ENCODE assay signal across 1 cellular context in the genomic region with DNA sequence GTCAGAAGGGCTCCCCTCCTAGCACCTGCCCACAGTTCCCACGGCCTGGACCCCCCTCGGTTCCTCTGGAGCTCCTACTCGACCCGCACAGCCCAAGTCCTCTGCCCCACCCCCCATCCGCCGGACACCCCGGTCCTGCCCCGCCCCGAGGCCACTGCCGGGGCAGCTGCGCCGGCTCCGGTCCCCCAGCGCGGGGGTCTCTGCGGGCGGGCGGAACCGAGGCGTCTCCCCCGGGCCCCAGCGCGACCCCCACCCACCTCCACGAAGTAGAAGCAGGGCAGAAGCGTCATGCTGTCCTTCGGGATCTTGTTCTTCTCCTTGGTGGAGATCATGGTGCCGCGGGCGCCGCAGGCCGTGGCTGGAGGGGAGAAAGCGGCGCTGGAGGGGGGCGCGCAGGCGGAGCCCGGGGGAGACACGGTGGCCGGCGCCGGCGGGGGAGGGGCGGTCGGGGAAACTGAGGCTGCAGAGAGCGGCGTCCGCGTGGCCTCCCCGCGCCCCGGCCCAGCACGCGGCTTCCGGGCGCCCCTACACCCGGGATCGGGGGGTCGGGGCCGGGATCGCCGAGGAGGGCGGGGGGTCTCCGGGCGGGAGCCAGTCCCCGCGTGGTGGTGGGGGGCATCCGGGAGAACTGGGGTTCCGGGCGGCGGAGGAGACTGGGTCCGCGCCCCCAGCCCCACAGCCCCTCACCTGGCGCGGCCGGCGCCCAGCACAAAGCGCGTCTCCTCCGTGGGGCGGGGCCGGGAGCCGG.
TF ChIP-seq lines count a peak whose summit lies in the region.

A gene with protein sequence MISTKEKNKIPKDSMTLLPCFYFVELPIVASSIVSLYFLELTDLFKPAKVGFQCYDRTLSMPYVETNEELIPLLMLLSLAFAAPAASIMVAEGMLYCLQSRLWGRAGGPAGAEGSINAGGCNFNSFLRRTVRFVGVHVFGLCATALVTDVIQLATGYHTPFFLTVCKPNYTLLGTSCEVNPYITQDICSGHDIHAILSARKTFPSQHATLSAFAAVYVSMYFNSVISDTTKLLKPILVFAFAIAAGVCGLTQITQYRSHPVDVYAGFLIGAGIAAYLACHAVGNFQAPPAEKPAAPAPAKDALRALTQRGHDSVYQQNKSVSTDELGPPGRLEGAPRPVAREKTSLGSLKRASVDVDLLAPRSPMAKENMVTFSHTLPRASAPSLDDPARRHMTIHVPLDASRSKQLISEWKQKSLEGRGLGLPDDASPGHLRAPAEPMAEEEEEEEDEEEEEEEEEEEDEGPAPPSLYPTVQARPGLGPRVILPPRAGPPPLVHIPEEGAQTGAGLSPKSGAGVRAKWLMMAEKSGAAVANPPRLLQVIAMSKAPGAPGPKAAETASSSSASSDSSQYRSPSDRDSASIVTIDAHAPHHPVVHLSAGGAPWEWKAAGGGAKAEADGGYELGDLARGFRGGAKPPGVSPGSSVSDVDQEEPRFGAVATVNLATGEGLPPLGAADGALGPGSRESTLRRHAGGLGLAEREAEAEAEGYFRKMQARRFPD (minus strand): TSS at position 728 of the 748 bp plus-strand sequence. CDS start 396 bp downstream, at position 332.

TF ChIP-seq in IMR-90, 13 proteins besides CTCF, POLR2A, EP300 and RAD21:
- TF ChIP-seq RFX5 (IDR thresholded peaks at IDR 0.05; ENCODE audit: low read depth, low read length) (no peak), SMC3 (IDR thresholded peaks at IDR 0.05; ENCODE audit: low read depth, low read length) (no peak), MXI1 (IDR thresholded peaks at IDR 0.05; ENCODE audit: borderline replicate concordance, low read depth, low read length) (no peak), FOS (IDR thresholded peaks at IDR 0.05; ENCODE audit: low read depth, low read length) (no peak), MAZ (IDR thresholded peaks at IDR 0.05; ENCODE audit: borderline replicate concordance, low read depth, low read length) (no peak; the same call in 1 of the 2 replicates), NFE2L2 (IDR thresholded peaks at IDR 0.05; ENCODE audit: low read depth, low read length) (no peak), CEBPB (IDR thresholded peaks at IDR 0.05; ENCODE audit: low read depth, low read length) (no peak), BHLHE40 (IDR thresholded peaks at IDR 0.05; ENCODE audit: low read depth, low read length) (no peak), MAFK (IDR thresholded peaks at IDR 0.05; ENCODE audit: low read depth, low read length) (no peak), RCOR1 (IDR thresholded peaks at IDR 0.05; ENCODE audit: insufficient replicate concordance, low read length) (no peak), CHD1 (IDR thresholded peaks at IDR 0.05; ENCODE audit: low read depth, low read length) (no peak)
- TF ChIP-seq, protein P1, sequence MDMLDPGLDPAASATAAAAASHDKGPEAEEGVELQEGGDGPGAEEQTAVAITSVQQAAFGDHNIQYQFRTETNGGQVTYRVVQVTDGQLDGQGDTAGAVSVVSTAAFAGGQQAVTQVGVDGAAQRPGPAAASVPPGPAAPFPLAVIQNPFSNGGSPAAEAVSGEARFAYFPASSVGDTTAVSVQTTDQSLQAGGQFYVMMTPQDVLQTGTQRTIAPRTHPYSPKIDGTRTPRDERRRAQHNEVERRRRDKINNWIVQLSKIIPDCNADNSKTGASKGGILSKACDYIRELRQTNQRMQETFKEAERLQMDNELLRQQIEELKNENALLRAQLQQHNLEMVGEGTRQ (IDR thresholded peaks at IDR 0.05; ENCODE audit: low read depth, low read length), result no peak
- TF ChIP-seq, protein P2, sequence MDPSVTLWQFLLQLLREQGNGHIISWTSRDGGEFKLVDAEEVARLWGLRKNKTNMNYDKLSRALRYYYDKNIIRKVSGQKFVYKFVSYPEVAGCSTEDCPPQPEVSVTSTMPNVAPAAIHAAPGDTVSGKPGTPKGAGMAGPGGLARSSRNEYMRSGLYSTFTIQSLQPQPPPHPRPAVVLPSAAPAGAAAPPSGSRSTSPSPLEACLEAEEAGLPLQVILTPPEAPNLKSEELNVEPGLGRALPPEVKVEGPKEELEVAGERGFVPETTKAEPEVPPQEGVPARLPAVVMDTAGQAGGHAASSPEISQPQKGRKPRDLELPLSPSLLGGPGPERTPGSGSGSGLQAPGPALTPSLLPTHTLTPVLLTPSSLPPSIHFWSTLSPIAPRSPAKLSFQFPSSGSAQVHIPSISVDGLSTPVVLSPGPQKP (IDR thresholded peaks at IDR 0.05; ENCODE audit: borderline replicate concordance, low read depth, low read length), result no peak
TF ChIP-seq in IMR-90: peak in this region for 0.
